Comparison of ENCODE assay signal across 12 cellular contexts in the genomic region with DNA sequence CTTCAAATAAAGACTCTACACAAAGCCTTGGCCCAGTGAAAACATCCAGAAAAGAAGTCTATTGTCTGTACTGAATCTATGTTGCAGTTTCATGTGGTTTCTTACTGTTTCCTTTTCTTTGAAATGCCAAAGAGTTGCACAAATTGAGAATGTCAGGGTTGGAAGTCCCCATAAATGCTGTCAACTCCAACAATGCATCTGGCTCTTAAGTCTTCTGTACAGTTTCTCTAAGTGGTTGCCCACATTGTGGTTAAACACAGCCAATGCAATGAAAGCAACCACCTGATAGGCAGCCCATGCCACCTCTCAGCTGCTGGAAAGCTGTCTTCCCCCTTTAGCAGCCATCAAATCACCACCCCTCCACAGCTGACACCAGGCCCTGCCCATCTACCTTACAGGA.
DNase-seq lines count a peak whose midpoint lies in the region; ATAC-seq lines count a peak whose summit lies in the region.
"Had no signal": no experiment of that assay in that cellular context is flagged by ENCODE, and none has a peak within 500 bp of the region (broad histone marks: within the 10 kb centered on the region; RNA-seq: fewer than 3 reads in every experiment).

No MANE protein-coding gene starts in this region.

- ATAC-seq in CD4-positive, CD25-positive, alpha-beta regulatory T cell (ENCODE audit: low read depth in 2 of 2): peak; percentile 70 to 71
- ATAC-seq in GM19351 (IDR thresholded peaks at IDR 0.05; ENCODE audit: unreplicated experiment) (peak; percentile 83), HG03045 (IDR thresholded peaks at IDR 0.05; ENCODE audit: unreplicated experiment) (peak; percentile 70), left ventricle myocardium superior (no peak)

- CTCF ChIA-PET in activated CD4-positive, alpha-beta memory T cell treated with anti-CD3 and anti-CD28 coated beads for 36 hours (lab: Charles Lee): no interaction called here

- H3K36me3 ChIP-seq in CD4-positive, CD25-positive, alpha-beta regulatory T cell (ENCODE audit: control insufficient read depth, insufficient read depth, low read length): no peaks in the 10 kb centered on the region
- H3K36me3 ChIP-seq: prostate gland had no signal

- POLR2A ChIA-PET in activated CD4-positive, alpha-beta memory T cell treated with anti-CD3 and anti-CD28 coated beads for 36 hours (lab: Charles Lee): interaction anchor here (0.6 kb wide), 1 partner anchor 20 kb away, joined by 3 read pairs; no protein-coding TSS in a partner anchor

- no peaks in the 10 kb centered on the region for H3K27me3 ChIP-seq in CD4-positive, CD25-positive, alpha-beta regulatory T cell (ENCODE audit: control insufficient read depth, insufficient read depth, low read length)

- no peaks in the 10 kb centered on the region for H3K4me1 ChIP-seq in CD4-positive, CD25-positive, alpha-beta regulatory T cell (ENCODE audit: control insufficient read depth, insufficient read depth, low read length, poor library complexity, severe bottlenecking)
- H3K4me1 ChIP-seq: prostate gland had no signal

- peaks cover 0 to 3% of the 10 kb centered on the region in 2 experiments for H3K9me3 ChIP-seq in CD4-positive, CD25-positive, alpha-beta regulatory T cell (ENCODE audit: control insufficient read depth in 2 of 2, low read length in 2 of 2)
- H3K9me3 ChIP-seq: prostate gland had no signal

- DNase-seq in CD4-positive, CD25-positive, alpha-beta regulatory T cell: peak in 2 of 3 donors; percentile 36 to 68
- peak; percentile 60 for DNase-seq in activated CD4-positive, alpha-beta memory T cell treated with anti-CD3 and anti-CD28 coated beads for 36 hours
- DNase-seq in NCI-H2227 (lab: John Stamatoyannopoulos, UW; ENCODE audit: unreplicated experiment): no peak
- DNase-seq in COR-L47 (lab: John Stamatoyannopoulos, UW): no peak
- no peak for DNase-seq in NCI-H1048 (lab: John Stamatoyannopoulos, UW)
- DNase-seq in left ventricle myocardium superior: no peak
- DNase-seq: activated B cell treated with CpG ODN at 0.5 μM for 24 hours, NCI-H524 treated with DMSO at 0.1 percent for 48 hours had no signal

- no peak overlapping the region for H3K27ac ChIP-seq in CD4-positive, CD25-positive, alpha-beta regulatory T cell (ENCODE audit: insufficient read depth, low read length, poor library complexity, severe bottlenecking)
- H3K27ac ChIP-seq: coronary artery, prostate gland had no signal

- H3K36me3 Mint-ChIP-seq in CD4-positive, CD25-positive, alpha-beta regulatory T cell: no peaks in the 10 kb centered on the region
- H3K36me3 Mint-ChIP-seq in activated CD4-positive, alpha-beta memory T cell treated with anti-CD3 and anti-CD28 coated beads for 36 hours: peaks cover 6% of the 10 kb centered on the region

- intact Hi-C loops in activated CD4-positive, alpha-beta memory T cell treated with anti-CD3 and anti-CD28 coated beads for 36 hours (cut with micrococcal nuclease): loop anchor here (1.0 to 2.0 kb wide), 4 partner anchors 20 to 147 kb away; no protein-coding TSS in a partner anchor
- intact Hi-C loops in left ventricle myocardium superior (cut with micrococcal nuclease): no loop called here

- H3K27ac Mint-ChIP-seq in CD4-positive, CD25-positive, alpha-beta regulatory T cell: peak overlapping the region; percentile 37 to 89 (median 73)
- peak overlapping the region; percentile 78 for H3K27ac Mint-ChIP-seq in activated CD4-positive, alpha-beta memory T cell treated with anti-CD3 and anti-CD28 coated beads for 36 hours
- H3K27ac Mint-ChIP-seq: activated B cell treated with CpG ODN at 0.5 μM for 24 hours had no signal

- peaks cover 0 to 17% (median 7%) of the 10 kb centered on the region in 4 donors for H3K4me1 Mint-ChIP-seq in CD4-positive, CD25-positive, alpha-beta regulatory T cell
- peaks cover 19% of the 10 kb centered on the region for H3K4me1 Mint-ChIP-seq in activated CD4-positive, alpha-beta memory T cell treated with anti-CD3 and anti-CD28 coated beads for 36 hours (ENCODE audit: low read depth)
- H3K4me1 Mint-ChIP-seq: activated B cell treated with CpG ODN at 0.5 μM for 24 hours had no signal

- no peak overlapping the region for H3K4me3 ChIP-seq in CD4-positive, CD25-positive, alpha-beta regulatory T cell (ENCODE audit: low read depth, low read length)
- H3K4me3 ChIP-seq: coronary artery, prostate gland had no signal

- H3K4me3 Mint-ChIP-seq in CD4-positive, CD25-positive, alpha-beta regulatory T cell: no peak overlapping the region
- H3K4me3 Mint-ChIP-seq in activated CD4-positive, alpha-beta memory T cell treated with anti-CD3 and anti-CD28 coated beads for 36 hours: no peak overlapping the region
- H3K4me3 Mint-ChIP-seq: activated B cell treated with CpG ODN at 0.5 μM for 24 hours had no signal

- H3K27me3 Mint-ChIP-seq in CD4-positive, CD25-positive, alpha-beta regulatory T cell: peaks cover 5% of the 10 kb centered on the region
- H3K27me3 Mint-ChIP-seq in activated CD4-positive, alpha-beta memory T cell treated with anti-CD3 and anti-CD28 coated beads for 36 hours: no peaks in the 10 kb centered on the region
- H3K27me3 Mint-ChIP-seq: activated B cell treated with CpG ODN at 0.5 μM for 24 hours had no signal

- peaks cover 1 to 13% (median 4%) of the 10 kb centered on the region in 7 donors for H3K9me3 Mint-ChIP-seq in CD4-positive, CD25-positive, alpha-beta regulatory T cell
- peaks cover 18% of the 10 kb centered on the region for H3K9me3 Mint-ChIP-seq in activated CD4-positive, alpha-beta memory T cell treated with anti-CD3 and anti-CD28 coated beads for 36 hours

Comparison
In these comparisons a context has a peak if more than half of its experiments do, and no peak if none do; other contexts are left out.
1. DNase-seq: peak in CD4-positive, CD25-positive, alpha-beta regulatory T cell (2 of 3) and activated CD4-positive, alpha-beta memory T cell treated with anti-CD3 and anti-CD28 coated beads for 36 hours (single experiment); none in NCI-H2227 (single experiment), COR-L47 (single experiment), NCI-H1048 (single experiment) and left ventricle myocardium superior (single experiment).